11 cellular contexts compared by ENCODE assay signal in genomic region chr14:98953544-98954346, GRCh38.
DNase-seq lines count a peak whose midpoint lies in the region; ATAC-seq, FAIRE-seq and TF ChIP-seq lines count a peak whose summit lies in the region.
"Had no signal": no experiment of that assay in that cellular context is flagged by ENCODE, and none has a peak within 500 bp of the region (broad histone marks: within the 10 kb centered on the region; RNA-seq: fewer than 3 reads in every experiment).

No MANE protein-coding gene starts in this region.

- FAIRE-seq in H54 (lab: Jason Lieb, UNC) = no peak

- peak overlapping the region; percentile 26 to 44 for H3K27ac ChIP-seq in breast epithelium
- H3K27ac ChIP-seq in lung (ENCODE audit: low read depth in 1 of 2, low read length in 1 of 2) = no peak overlapping the region
- H3K27ac ChIP-seq in uterus = no peak overlapping the region
- H3K27ac ChIP-seq: VCaP had no signal

- peaks cover 0 to 4% of the 10 kb centered on the region in 2 donors for H3K4me1 ChIP-seq in breast epithelium
- peaks cover 0 to 1% of the 10 kb centered on the region in 2 donors for H3K4me1 ChIP-seq in lung (ENCODE audit: control insufficient read depth in 2 of 2, insufficient read depth in 2 of 2, low read length in 2 of 2)
- H3K4me1 ChIP-seq in uterus = no peaks in the 10 kb centered on the region

- H3K9me3 ChIP-seq in breast epithelium (no peaks in the 10 kb centered on the region), lung (ENCODE audit: control insufficient read depth in 2 of 2, insufficient read depth in 1 of 2, low read length in 1 of 2) (no peaks in the 10 kb centered on the region), uterus (no peaks in the 10 kb centered on the region)

- 75 to 80% methylated on average over 20 of the region's 20 CpGs for WGBS in lung, 2 donors

- no peak for ATAC-seq in lung (ENCODE audit: insufficient read depth, low FRiP score)

- H3K36me3 ChIP-seq in breast epithelium = no peaks in the 10 kb centered on the region
- H3K36me3 ChIP-seq in lung (ENCODE audit: control insufficient read depth in 2 of 2, insufficient read depth in 2 of 2, low read length in 2 of 2) = no peaks in the 10 kb centered on the region
- H3K36me3 ChIP-seq in uterus = no peaks in the 10 kb centered on the region

- intact Hi-C loops in breast epithelium (cut with DNase I; ENCODE audit: low total_unique reads) = no loop called here
- intact Hi-C loops in uterus (cut with DNase I; ENCODE audit: low total_unique reads) = no loop called here

- peak; percentile 47 for DNase-seq in activated CD8-positive, alpha-beta memory T cell treated with anti-CD3 and anti-CD28 coated beads for 24 hours
- no peak for DNase-seq in activated CD8-positive, alpha-beta memory T cell treated with anti-CD3 and anti-CD28 coated beads, Interleukin-2, amount 50 U/mL, for 4 hours
- DNase-seq in breast epithelium (ENCODE audit: low spot score in 2 of 2) = peak; percentile 77 to 86
- peak; percentile 56 for DNase-seq in lung (ENCODE audit: low spot score)
- peak; percentile 39 to 42 for DNase-seq in uterus
- no peak for DNase-seq in NOMO-1 treated with dmso at 0.1 percent for 144 hours (lab: John Stamatoyannopoulos, UW; ENCODE audit: unreplicated experiment)
- DNase-seq in germinal center (ENCODE audit: low spot score) = no peak
- no peak for DNase-seq in H54 (ENCODE audit: insufficient read length, low spot score)
- DNase-seq: 8988T; activated naive CD4-positive, alpha-beta T cell treated with anti-CD3 and anti-CD28 coated beads for 36 hours had no signal

- TF ChIP-seq CTCF in breast epithelium (IDR thresholded peaks at IDR 0.05) (no peak), lung (IDR thresholded peaks at IDR 0.05; ENCODE audit: control extremely low read depth, extremely low read depth) (no peak), uterus (IDR thresholded peaks at IDR 0.05) (no peak)

- H3K27me3 ChIP-seq in breast epithelium (no peaks in the 10 kb centered on the region), lung (ENCODE audit: control insufficient read depth, insufficient read depth) (no peaks in the 10 kb centered on the region), uterus (no peaks in the 10 kb centered on the region)

- TF ChIP-seq POLR2A in breast epithelium (IDR thresholded peaks at IDR 0.05) (no peak), uterus (IDR thresholded peaks at IDR 0.05) (no peak), H54 (IDR thresholded peaks at IDR 0.05; ENCODE audit: low read depth, low read length) (no peak)

- H3K4me3 ChIP-seq in breast epithelium (peak overlapping the region in 1 of 3 donors; percentile 21), lung (no peak overlapping the region), uterus (no peak overlapping the region)

Comparison
In these comparisons a context has a peak if more than half of its experiments do, and no peak if none do; other contexts are left out.
1. DNase-seq: peak in activated CD8-positive, alpha-beta memory T cell treated with anti-CD3 and anti-CD28 coated beads for 24 hours (single experiment), breast epithelium (2 of 2), lung (single experiment) and uterus (2 of 2); none in activated CD8-positive, alpha-beta memory T cell treated with anti-CD3 and anti-CD28 coated beads, Interleukin-2, amount 50 U/mL, for 4 hours (single experiment), NOMO-1 treated with dmso at 0.1 percent for 144 hours (single experiment), germinal center (single experiment) and H54 (single experiment).
2. H3K27ac ChIP-seq: peak in breast epithelium (2 of 2); none in lung (0 of 2) and uterus (0 of 2).